19 cellular contexts compared by ENCODE assay signal in genomic region chr14:55832974-55833373, GRCh38.
A peak's percentile ranks its signal among the peaks of the same experiment; 100 is the strongest.
DNase-seq lines count a peak whose midpoint lies in the region; ATAC-seq and TF ChIP-seq lines count a peak whose summit lies in the region.
"Had no signal": no experiment of that assay in that cellular context is flagged by ENCODE, and none has a peak within 500 bp of the region (broad histone marks: within the 10 kb centered on the region; RNA-seq: fewer than 3 reads in every experiment).

No MANE protein-coding gene starts in this region.

- peak overlapping the region; percentile 85 for H3K27ac Mint-ChIP-seq in Caco-2 (ENCODE audit: unreplicated experiment)
- no peak overlapping the region for H3K27ac Mint-ChIP-seq in effector memory CD8-positive, alpha-beta T cell
- H3K27ac Mint-ChIP-seq: B cell; CD4-positive, alpha-beta memory T cell had no signal

- no peaks in the 10 kb centered on the region for H4K20me1 ChIP-seq in PC-9 (ENCODE audit: insufficient read depth)

- H3K27ac ChIP-seq in PC-9 (peak overlapping the region; percentile 48; the same call in 1 of the 2 replicates), Peyer's patch (no peak overlapping the region)

- H3K4me2 ChIP-seq in PC-9, result peak overlapping the region; percentile 55; the same call in 1 of the 2 replicates

- H3K9me3 ChIP-seq in Caco-2 (no peaks in the 10 kb centered on the region), PC-9 (ENCODE audit: insufficient read depth, low read depth) (no peaks in the 10 kb centered on the region), Peyer's patch (no peaks in the 10 kb centered on the region)

- H3K36me3 Mint-ChIP-seq in Caco-2 (ENCODE audit: insufficient read depth, unreplicated experiment), result no peaks in the 10 kb centered on the region
- H3K36me3 Mint-ChIP-seq in effector memory CD8-positive, alpha-beta T cell (ENCODE audit: insufficient read depth), result no peaks in the 10 kb centered on the region
- H3K36me3 Mint-ChIP-seq: CD4-positive, alpha-beta memory T cell had no signal

- H3K4me3 ChIP-seq in Caco-2 (ENCODE audit: low read depth, low read length) (no peak overlapping the region), PC-9 (no peak overlapping the region), Peyer's patch (no peak overlapping the region)

- CTCF ChIA-PET in Caco-2 (lab: Charles Lee) (no interaction called here), PC-9 (lab: Charles Lee) (interaction anchor here (1.0 kb wide), 1 partner anchor 10 kb away, joined by 3 read pairs; no protein-coding TSS in a partner anchor)

- peaks cover 18% of the 10 kb centered on the region for H3K4me1 Mint-ChIP-seq in Caco-2 (ENCODE audit: low read depth, unreplicated experiment)
- no peaks in the 10 kb centered on the region for H3K4me1 Mint-ChIP-seq in effector memory CD8-positive, alpha-beta T cell (ENCODE audit: low read depth in 2 of 2)
- H3K4me1 Mint-ChIP-seq: B cell; CD4-positive, alpha-beta memory T cell had no signal

- H3K27me3 Mint-ChIP-seq in Caco-2 (ENCODE audit: insufficient read depth, unreplicated experiment), result no peaks in the 10 kb centered on the region
- H3K27me3 Mint-ChIP-seq in effector memory CD8-positive, alpha-beta T cell, result peaks cover 13 to 18% of the 10 kb centered on the region in 2 donors

- H2AFZ ChIP-seq in PC-9, result no peak overlapping the region

- H3K4me1 ChIP-seq in Caco-2, result peaks cover 25% of the 10 kb centered on the region
- peaks cover 25% of the 10 kb centered on the region for H3K4me1 ChIP-seq in PC-9 (replicated peaks; ENCODE audit: insufficient read depth)
- peaks cover 0 to 3% (median 0%) of the 10 kb centered on the region in 4 donors for H3K4me1 ChIP-seq in Peyer's patch

- H3K36me3 ChIP-seq in Caco-2 (ENCODE audit: control insufficient read depth, insufficient read depth, low read length), result no peaks in the 10 kb centered on the region
- no peaks in the 10 kb centered on the region for H3K36me3 ChIP-seq in PC-9 (ENCODE audit: low read depth)
- H3K36me3 ChIP-seq in Peyer's patch, result no peaks in the 10 kb centered on the region

- ATAC-seq in GM19438 (IDR thresholded peaks at IDR 0.05; ENCODE audit: low read depth, unreplicated experiment), result peak; percentile 70
- ATAC-seq in effector memory CD8-positive, alpha-beta T cell (replicated peaks), result no peak

- no peaks in the 10 kb centered on the region for H3K9me2 ChIP-seq in PC-9 (ENCODE audit: insufficient read depth)

- no peaks in the 10 kb centered on the region for H3K27me3 ChIP-seq in Caco-2 (replicated peaks; ENCODE audit: control insufficient read depth, insufficient read depth, low read length)
- no peaks in the 10 kb centered on the region for H3K27me3 ChIP-seq in PC-9 (ENCODE audit: insufficient read depth, low read depth)
- no peaks in the 10 kb centered on the region for H3K27me3 ChIP-seq in Peyer's patch

- BruUV-seq in Caco-2 (replicated peaks; lab: Mats Ljungman, UMichigan) (no TSS peak), PC-9 (replicated peaks; lab: Mats Ljungman, UMichigan) (no TSS peak)

- intact Hi-C loops in Caco-2 (cut with micrococcal nuclease; ENCODE audit: unreplicated experiment) (no loop called here), PC-9 (cut with micrococcal nuclease; ENCODE audit: unreplicated experiment) (no loop called here)

- no peak for TF ChIP-seq CTCF in Caco-2 (IDR thresholded peaks at IDR 0.05; ENCODE audit: insufficient read depth in 1 of 2, low read depth in 1 of 2, low read length in 1 of 2, severe bottlenecking in 1 of 2, unreplicated experiment in 1 of 2)
- TF ChIP-seq CTCF in PC-9 (conservative IDR thresholded peaks at IDR 0.05), result no peak
- TF ChIP-seq CTCF in Peyer's patch (IDR thresholded peaks at IDR 0.05), result no peak

- no peaks in the 10 kb centered on the region for H3K9me3 Mint-ChIP-seq in Caco-2 (ENCODE audit: unreplicated experiment)
- no peaks in the 10 kb centered on the region for H3K9me3 Mint-ChIP-seq in effector memory CD8-positive, alpha-beta T cell

- no peak for DNase-seq in Caco-2
- DNase-seq in PC-9, result no peak
- peak; percentile 82 for DNase-seq in kidney tubule cell (ENCODE audit: low spot score)
- no peak for DNase-seq in Peyer's patch
- no peak for DNase-seq in AG08395 (ENCODE audit: low spot score)
- no peak for DNase-seq in effector memory CD8-positive, alpha-beta T cell
- no peak for DNase-seq in T-helper 9 cell
- DNase-seq: CD4-positive, alpha-beta memory T cell; DMS 273 treated with DMSO at 0.1 percent for 48 hours; EL; HCEC 1CT; KBM-7; NCI-H1048; NCI-H1694; NCI-H2107; NCI-H345; SIG-M5 had no signal

- POLR2A ChIA-PET in Caco-2 (lab: Charles Lee), result no interaction called here
- POLR2A ChIA-PET in PC-9 (lab: Charles Lee; ENCODE audit: unreplicated experiment), result no interaction called here

- no peak overlapping the region for H3K4me3 Mint-ChIP-seq in Caco-2 (ENCODE audit: unreplicated experiment)
- H3K4me3 Mint-ChIP-seq in effector memory CD8-positive, alpha-beta T cell, result no peak overlapping the region
- H3K4me3 Mint-ChIP-seq: B cell; CD4-positive, alpha-beta memory T cell had no signal

- TF ChIP-seq POLR2A in Peyer's patch (IDR thresholded peaks at IDR 0.05), result no peak

- H3K79me2 ChIP-seq in PC-9 (ENCODE audit: low read depth), result no peaks in the 10 kb centered on the region

- H3F3A ChIP-seq in PC-9 (ENCODE audit: insufficient read depth, low read depth), result peaks cover 6% of the 10 kb centered on the region; the same call in 1 of the 2 replicates
